15 cellular contexts compared by ENCODE assay signal in the genomic region with DNA sequence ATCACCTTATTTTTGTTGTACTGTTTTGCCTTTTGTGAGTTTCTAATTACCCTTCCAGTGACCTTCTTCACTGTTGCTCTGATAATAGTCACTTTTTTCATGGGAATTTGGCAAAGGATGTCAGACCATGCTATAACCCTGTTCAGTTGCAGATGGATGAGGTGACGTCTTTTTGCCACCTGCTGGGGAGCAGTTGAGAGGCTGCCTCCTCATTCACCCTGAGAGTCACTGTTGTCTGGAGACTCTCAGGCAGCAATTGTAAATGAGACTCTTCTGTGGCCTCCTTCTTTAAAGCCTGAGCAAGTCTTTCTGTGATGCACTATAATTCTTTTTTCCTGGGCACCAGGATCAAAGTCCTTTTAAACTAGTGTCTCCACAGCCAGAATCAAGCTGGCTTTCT.
DNase-seq lines count a peak whose midpoint lies in the region; ATAC-seq and TF ChIP-seq lines count a peak whose summit lies in the region.
"Had no signal": no experiment of that assay in that cellular context is flagged by ENCODE, and none has a peak within 500 bp of the region (broad histone marks: within the 10 kb centered on the region; RNA-seq: fewer than 3 reads in every experiment).

No MANE protein-coding gene starts in this region.

- WGBS in aorta, 2 donors: 56 to 60% methylated on average over 1 of the region's 1 CpG

- H3K27ac ChIP-seq in HUES48 (ENCODE audit: low read depth, low read length) (peak overlapping the region; percentile 87), iPS-20b (ENCODE audit: low read length) (peak overlapping the region; percentile 12), aorta (ENCODE audit: low read depth in 1 of 2, low read length in 2 of 2) (no peak overlapping the region)
- H3K27ac ChIP-seq: suprapubic skin had no signal

- ATAC-seq in aorta (ENCODE audit: low FRiP score): no peak
- ATAC-seq: activated CD4-positive, CD25-positive, alpha-beta regulatory T cell treated with anti-CD3 and anti-CD28 coated beads, Interleukin-2, amount 50 U/mL, for 24 hours; left cardiac atrium had no signal

- TF ChIP-seq CTCF in Caco-2 (IDR thresholded peaks at IDR 0.05; ENCODE audit: insufficient read depth in 1 of 2, low read depth in 1 of 2, low read length in 1 of 2, severe bottlenecking in 1 of 2, unreplicated experiment in 1 of 2): no peak

- CTCF ChIA-PET in Caco-2 (lab: Charles Lee): no interaction called here

- no peaks in the 10 kb centered on the region; the same call in 1 of the 2 replicates for H3K36me3 ChIP-seq in Caco-2 (ENCODE audit: control insufficient read depth, insufficient read depth, low read length)
- no peaks in the 10 kb centered on the region for H3K36me3 ChIP-seq in HUES48 (ENCODE audit: control insufficient read depth, insufficient read depth, low read length)
- H3K36me3 ChIP-seq in iPS-20b (ENCODE audit: insufficient read depth, low read depth, low read length): no peaks in the 10 kb centered on the region
- H3K36me3 ChIP-seq in aorta (ENCODE audit: control insufficient read depth in 1 of 2, insufficient read depth in 2 of 2, low read length in 1 of 2): no peaks in the 10 kb centered on the region
- H3K36me3 ChIP-seq: suprapubic skin had no signal

- H3K4me3 Mint-ChIP-seq in Caco-2 (ENCODE audit: unreplicated experiment): no peak overlapping the region
- H3K4me3 Mint-ChIP-seq: activated naive CD8-positive, alpha-beta T cell; naive B cell had no signal

- DNase-seq in Caco-2 (peak; percentile 33 to 42), NCI-H510A (lab: John Stamatoyannopoulos, UW) (peak; percentile 31), KBM-7 (no peak), aorta (no peak), activated T-cell treated with anti-CD3 and anti-CD28 coated beads for 4 hours (no peak)
- DNase-seq in activated CD4-positive, CD25-positive, alpha-beta regulatory T cell (lab: John Stamatoyannopoulos, UW): no peak
- DNase-seq: caudate nucleus, Kasumi-1, left cardiac atrium, naive B cell had no signal

- in situ Hi-C loops in KBM-7 (cut with MboI; ENCODE audit: low pct_unique_long_range_greater_than_20kb, low sequenced_read_pairs): no loop called here

- no peak overlapping the region for H3K4me3 ChIP-seq in Caco-2 (ENCODE audit: low read depth, low read length)
- no peak overlapping the region for H3K4me3 ChIP-seq in HUES48 (ENCODE audit: low read depth, low read length)
- peak overlapping the region; percentile 40; the same call in 1 of the 2 replicates for H3K4me3 ChIP-seq in iPS-20b (ENCODE audit: low read length)
- no peak overlapping the region for H3K4me3 ChIP-seq in aorta (ENCODE audit: low read length in 2 of 2)
- H3K4me3 ChIP-seq: suprapubic skin had no signal

- peaks cover 35% of the 10 kb centered on the region for H3K36me3 Mint-ChIP-seq in Caco-2 (ENCODE audit: insufficient read depth, unreplicated experiment)
- H3K36me3 Mint-ChIP-seq: activated naive CD8-positive, alpha-beta T cell; naive B cell had no signal

- peaks cover 11% of the 10 kb centered on the region for H3K9me3 Mint-ChIP-seq in Caco-2 (ENCODE audit: unreplicated experiment)

- H3K4me1 Mint-ChIP-seq in Caco-2 (ENCODE audit: low read depth, unreplicated experiment): peaks cover 32% of the 10 kb centered on the region

- intact Hi-C loops in Caco-2 (cut with micrococcal nuclease; ENCODE audit: unreplicated experiment): loop anchor here (1.0 kb wide), 1 partner anchor 345 kb away; a partner anchor contains a TSS
- intact Hi-C loops in aorta (cut with DNase I): no loop called here

- peak overlapping the region; percentile 72 for H3K27ac Mint-ChIP-seq in Caco-2 (ENCODE audit: unreplicated experiment)
- H3K27ac Mint-ChIP-seq: activated naive CD8-positive, alpha-beta T cell; naive B cell had no signal

- H3K4me1 ChIP-seq in Caco-2: peaks cover 25% of the 10 kb centered on the region
- H3K4me1 ChIP-seq in HUES48 (ENCODE audit: control insufficient read depth, insufficient read depth, low read length): peaks cover 29% of the 10 kb centered on the region
- H3K4me1 ChIP-seq in iPS-20b (ENCODE audit: insufficient read depth, low read length): peaks cover 31% of the 10 kb centered on the region
- no peaks in the 10 kb centered on the region for H3K4me1 ChIP-seq in aorta (ENCODE audit: control insufficient read depth in 1 of 2, insufficient read depth in 2 of 2, low read length in 2 of 2)
- H3K4me1 ChIP-seq: suprapubic skin had no signal

- H3K9ac ChIP-seq in HUES48 (ENCODE audit: low read depth, low read length) (no peak overlapping the region), iPS-20b (ENCODE audit: low read depth, low read length) (peak overlapping the region; percentile 47; the same call in 1 of the 2 replicates)

- POLR2A ChIA-PET in Caco-2 (lab: Charles Lee): no interaction called here

- peaks cover 3% of the 10 kb centered on the region; the same call in 1 of the 2 replicates for H3K9me3 ChIP-seq in Caco-2
- peaks cover 12% of the 10 kb centered on the region; the same call in 1 of the 2 replicates for H3K9me3 ChIP-seq in HUES48 (ENCODE audit: control insufficient read depth, insufficient read depth, low read length)
- H3K9me3 ChIP-seq in iPS-20b (ENCODE audit: insufficient read depth, low read depth, low read length): no peaks in the 10 kb centered on the region
- peaks cover 4% of the 10 kb centered on the region for H3K9me3 ChIP-seq in aorta (ENCODE audit: control insufficient read depth, low read length)
- H3K9me3 ChIP-seq: suprapubic skin had no signal

- no TSS peak for BruUV-seq in Caco-2 (replicated peaks; lab: Mats Ljungman, UMichigan)

- H3K27me3 ChIP-seq in Caco-2 (replicated peaks; ENCODE audit: control insufficient read depth, insufficient read depth, low read length) (no peaks in the 10 kb centered on the region), HUES48 (ENCODE audit: control insufficient read depth, insufficient read depth, low read length) (no peaks in the 10 kb centered on the region), iPS-20b (ENCODE audit: insufficient read depth, low read length) (no peaks in the 10 kb centered on the region), aorta (ENCODE audit: control insufficient read depth in 1 of 2, insufficient read depth in 2 of 2, low read length in 1 of 2) (no peaks in the 10 kb centered on the region)
- H3K27me3 ChIP-seq: suprapubic skin had no signal

- no peaks in the 10 kb centered on the region for H3K27me3 Mint-ChIP-seq in Caco-2 (ENCODE audit: insufficient read depth, unreplicated experiment)
- H3K27me3 Mint-ChIP-seq: activated naive CD8-positive, alpha-beta T cell; naive B cell had no signal

Comparison
In these comparisons a context has a peak if more than half of its experiments do, and no peak if none do; other contexts are left out.
1. DNase-seq: peak in Caco-2 (2 of 2) and NCI-H510A (single experiment); none in KBM-7 (single experiment), aorta (0 of 2), activated T-cell treated with anti-CD3 and anti-CD28 coated beads for 4 hours (single experiment) and activated CD4-positive, CD25-positive, alpha-beta regulatory T cell (0 of 4).
2. H3K27ac ChIP-seq: peak in HUES48 (single experiment) and iPS-20b (single experiment); none in aorta (0 of 2).